19 cellular contexts compared by ENCODE assay signal in genomic region chr3:46612324-46612723, GRCh38. TPM values are rescaled to one million over a fixed set of nuclear protein-coding genes. Genes with fewer than 3 reads are reported as not detected.
DNase-seq lines count a peak whose midpoint lies in the region; ATAC-seq and TF ChIP-seq lines count a peak whose summit lies in the region.
"Had no signal": no experiment of that assay in that cellular context is flagged by ENCODE, and none has a peak within 500 bp of the region (broad histone marks: within the 10 kb centered on the region; RNA-seq: fewer than 3 reads in every experiment).

TSS of gene FAM240A (plus strand) at chr3:46612525. CDS start at chr3:46612684, 159 bp downstream.

- H3F3A ChIP-seq in GM23338 (replicated peaks; ENCODE audit: low read depth) = no peaks in the 10 kb centered on the region

- no peak for TF ChIP-seq CTCF in GM23338 (conservative IDR thresholded peaks at IDR 0.05; ENCODE audit: low read depth in 2 of 2)

- no peak within 1 kb of the TSS for H3K27ac Mint-ChIP-seq in GM23338
- H3K27ac Mint-ChIP-seq: dendritic cell treated with granulocyte-macrophage colony-stimulating factor and Interleukin-4, amounts not matched to agents 40 ng/mL and 50 ng/mL, for 4 days had no signal

- no peaks in the 10 kb centered on the region for H3K36me3 ChIP-seq in GM23338 (ENCODE audit: insufficient read depth)

- H3K27me3 Mint-ChIP-seq in GM23338 (ENCODE audit: insufficient read depth, low read depth, poor library complexity) = peaks cover 8% of the 10 kb centered on the region

- H3K4me3 ChIP-seq in GM23338 = no peak within 1 kb of the TSS
- H3K4me3 ChIP-seq: smooth muscle cell had no signal

- DNase-seq in GM23338 (ENCODE audit: low spot score) (no peak), cerebellar cortex (ENCODE audit: low spot score) (peak; percentile 3), inferior parietal cortex (ENCODE audit: extremely low spot score) (peak; percentile 27), renal cortical epithelial cell (ENCODE audit: low read depth) (peak; percentile 96), DMS53 treated with DMSO at 0.1 percent for 48 hours (lab: John Stamatoyannopoulos, UW; ENCODE audit: unreplicated experiment) (no peak)
- DNase-seq in activated CD4-positive, alpha-beta T cell treated with anti-CD3 and anti-CD28 coated beads for 1 hour = no peak
- DNase-seq: DMS79 treated with DMSO at 0.1 percent for 48 hours; MV-4-11; SIG-M5; stimulated activated naive CD4-positive, alpha-beta T cell treated with Interleukin-2 at 50 U/mL for 16 hours; T-helper 9 cell had no signal

- H2AFZ ChIP-seq in GM23338 = peak within 1 kb of the TSS; percentile 16; the same call in 1 of the 2 replicates

- H3K9me2 ChIP-seq in GM23338 (ENCODE audit: insufficient read depth) = no peaks in the 10 kb centered on the region

- no peak within 1 kb of the TSS for H3K4me3 Mint-ChIP-seq in GM23338
- H3K4me3 Mint-ChIP-seq: dendritic cell treated with granulocyte-macrophage colony-stimulating factor and Interleukin-4, amounts not matched to agents 40 ng/mL and 50 ng/mL, for 4 days had no signal

- H3K4me1 ChIP-seq in GM23338 (ENCODE audit: insufficient read depth) = peaks cover 19% of the 10 kb centered on the region

- H3K9me3 Mint-ChIP-seq in GM23338 = no peaks in the 10 kb centered on the region
- H3K9me3 Mint-ChIP-seq: dendritic cell treated with granulocyte-macrophage colony-stimulating factor and Interleukin-4, amounts not matched to agents 40 ng/mL and 50 ng/mL, for 4 days had no signal

- no peaks in the 10 kb centered on the region for H3K27me3 ChIP-seq in GM23338 (ENCODE audit: insufficient read depth)

- no peaks in the 10 kb centered on the region for H4K20me1 ChIP-seq in GM23338 (replicated peaks; ENCODE audit: insufficient read depth)

- no peak within 1 kb of the TSS for H3K27ac ChIP-seq in GM23338 (ENCODE audit: low read depth)

- ATAC-seq in GM23338 (no peak), GM19397 (IDR thresholded peaks at IDR 0.05; ENCODE audit: unreplicated experiment) (no peak), HG02884 (IDR thresholded peaks at IDR 0.05; ENCODE audit: unreplicated experiment) (no peak)
- ATAC-seq: HCT116 had no signal

- no peak within 1 kb of the TSS for H3K4me2 ChIP-seq in GM23338
- H3K4me2 ChIP-seq: smooth muscle cell had no signal

- H3K79me2 ChIP-seq in GM23338 (replicated peaks; ENCODE audit: insufficient read depth) = no peaks in the 10 kb centered on the region

- H3K36me3 Mint-ChIP-seq in GM23338 (ENCODE audit: low read depth) = no peaks in the 10 kb centered on the region

- H3K4me1 Mint-ChIP-seq in GM23338 = peaks cover 31% of the 10 kb centered on the region

TF ChIP-seq in GM23338, 12 proteins besides CTCF, POLR2A, EP300 and RAD21:
- TF ChIP-seq, protein P1, sequence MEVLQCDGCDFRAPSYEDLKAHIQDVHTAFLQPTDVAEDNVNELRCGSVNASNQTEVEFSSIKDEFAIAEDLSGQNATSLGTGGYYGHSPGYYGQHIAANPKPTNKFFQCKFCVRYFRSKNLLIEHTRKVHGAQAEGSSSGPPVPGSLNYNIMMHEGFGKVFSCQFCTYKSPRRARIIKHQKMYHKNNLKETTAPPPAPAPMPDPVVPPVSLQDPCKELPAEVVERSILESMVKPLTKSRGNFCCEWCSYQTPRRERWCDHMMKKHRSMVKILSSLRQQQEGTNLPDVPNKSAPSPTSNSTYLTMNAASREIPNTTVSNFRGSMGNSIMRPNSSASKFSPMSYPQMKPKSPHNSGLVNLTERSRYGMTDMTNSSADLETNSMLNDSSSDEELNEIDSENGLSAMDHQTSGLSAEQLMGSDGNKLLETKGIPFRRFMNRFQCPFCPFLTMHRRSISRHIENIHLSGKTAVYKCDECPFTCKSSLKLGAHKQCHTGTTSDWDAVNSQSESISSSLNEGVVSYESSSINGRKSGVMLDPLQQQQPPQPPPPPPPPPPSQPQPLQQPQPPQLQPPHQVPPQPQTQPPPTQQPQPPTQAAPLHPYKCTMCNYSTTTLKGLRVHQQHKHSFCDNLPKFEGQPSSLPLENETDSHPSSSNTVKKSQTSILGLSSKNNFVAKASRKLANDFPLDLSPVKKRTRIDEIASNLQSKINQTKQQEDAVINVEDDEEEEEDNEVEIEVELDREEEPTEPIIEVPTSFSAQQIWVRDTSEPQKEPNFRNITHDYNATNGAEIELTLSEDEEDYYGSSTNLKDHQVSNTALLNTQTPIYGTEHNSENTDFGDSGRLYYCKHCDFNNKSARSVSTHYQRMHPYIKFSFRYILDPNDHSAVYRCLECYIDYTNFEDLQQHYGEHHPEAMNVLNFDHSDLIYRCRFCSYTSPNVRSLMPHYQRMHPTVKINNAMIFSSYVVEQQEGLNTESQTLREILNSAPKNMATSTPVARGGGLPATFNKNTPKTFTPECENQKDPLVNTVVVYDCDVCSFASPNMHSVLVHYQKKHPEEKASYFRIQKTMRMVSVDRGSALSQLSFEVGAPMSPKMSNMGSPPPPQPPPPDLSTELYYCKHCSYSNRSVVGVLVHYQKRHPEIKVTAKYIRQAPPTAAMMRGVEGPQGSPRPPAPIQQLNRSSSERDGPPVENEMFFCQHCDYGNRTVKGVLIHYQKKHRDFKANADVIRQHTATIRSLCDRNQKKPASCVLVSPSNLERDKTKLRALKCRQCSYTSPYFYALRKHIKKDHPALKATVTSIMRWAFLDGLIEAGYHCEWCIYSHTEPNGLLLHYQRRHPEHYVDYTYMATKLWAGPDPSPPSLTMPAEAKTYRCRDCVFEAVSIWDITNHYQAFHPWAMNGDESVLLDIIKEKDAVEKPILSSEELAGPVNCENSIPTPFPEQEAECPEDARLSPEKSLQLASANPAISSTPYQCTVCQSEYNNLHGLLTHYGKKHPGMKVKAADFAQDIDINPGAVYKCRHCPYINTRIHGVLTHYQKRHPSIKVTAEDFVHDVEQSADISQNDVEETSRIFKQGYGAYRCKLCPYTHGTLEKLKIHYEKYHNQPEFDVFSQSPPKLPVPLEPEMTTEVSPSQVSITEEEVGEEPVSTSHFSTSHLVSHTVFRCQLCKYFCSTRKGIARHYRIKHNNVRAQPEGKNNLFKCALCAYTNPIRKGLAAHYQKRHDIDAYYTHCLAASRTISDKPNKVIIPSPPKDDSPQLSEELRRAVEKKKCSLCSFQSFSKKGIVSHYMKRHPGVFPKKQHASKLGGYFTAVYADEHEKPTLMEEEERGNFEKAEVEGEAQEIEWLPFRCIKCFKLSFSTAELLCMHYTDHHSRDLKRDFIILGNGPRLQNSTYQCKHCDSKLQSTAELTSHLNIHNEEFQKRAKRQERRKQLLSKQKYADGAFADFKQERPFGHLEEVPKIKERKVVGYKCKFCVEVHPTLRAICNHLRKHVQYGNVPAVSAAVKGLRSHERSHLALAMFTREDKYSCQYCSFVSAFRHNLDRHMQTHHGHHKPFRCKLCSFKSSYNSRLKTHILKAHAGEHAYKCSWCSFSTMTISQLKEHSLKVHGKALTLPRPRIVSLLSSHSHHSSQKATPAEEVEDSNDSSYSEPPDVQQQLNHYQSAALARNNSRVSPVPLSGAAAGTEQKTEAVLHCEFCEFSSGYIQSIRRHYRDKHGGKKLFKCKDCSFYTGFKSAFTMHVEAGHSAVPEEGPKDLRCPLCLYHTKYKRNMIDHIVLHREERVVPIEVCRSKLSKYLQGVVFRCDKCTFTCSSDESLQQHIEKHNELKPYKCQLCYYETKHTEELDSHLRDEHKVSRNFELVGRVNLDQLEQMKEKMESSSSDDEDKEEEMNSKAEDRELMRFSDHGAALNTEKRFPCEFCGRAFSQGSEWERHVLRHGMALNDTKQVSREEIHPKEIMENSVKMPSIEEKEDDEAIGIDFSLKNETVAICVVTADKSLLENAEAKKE (CRISPR knock-in tag; IDR thresholded peaks at IDR 0.05) = no peak
- TF ChIP-seq NANOG (IDR thresholded peaks at IDR 0.05; ENCODE audit: borderline replicate concordance) (no peak), POLR2AphosphoS5 (IDR thresholded peaks at IDR 0.05; ENCODE audit: low read depth) (no peak), EZH2 (IDR thresholded peaks at IDR 0.05; ENCODE audit: low read depth, unreplicated experiment) (no peak), CREB1 (CRISPR knock-in tag; IDR thresholded peaks at IDR 0.05; ENCODE audit: low read depth) (no peak), JUNB (IDR thresholded peaks at IDR 0.05; ENCODE audit: unreplicated experiment) (no peak), ZNF114 (CRISPR knock-in tag; IDR thresholded peaks at IDR 0.05) (no peak), ZNF331 (CRISPR knock-in tag; IDR thresholded peaks at IDR 0.05; ENCODE audit: low read depth) (no peak)
- TF ChIP-seq, protein P2, sequence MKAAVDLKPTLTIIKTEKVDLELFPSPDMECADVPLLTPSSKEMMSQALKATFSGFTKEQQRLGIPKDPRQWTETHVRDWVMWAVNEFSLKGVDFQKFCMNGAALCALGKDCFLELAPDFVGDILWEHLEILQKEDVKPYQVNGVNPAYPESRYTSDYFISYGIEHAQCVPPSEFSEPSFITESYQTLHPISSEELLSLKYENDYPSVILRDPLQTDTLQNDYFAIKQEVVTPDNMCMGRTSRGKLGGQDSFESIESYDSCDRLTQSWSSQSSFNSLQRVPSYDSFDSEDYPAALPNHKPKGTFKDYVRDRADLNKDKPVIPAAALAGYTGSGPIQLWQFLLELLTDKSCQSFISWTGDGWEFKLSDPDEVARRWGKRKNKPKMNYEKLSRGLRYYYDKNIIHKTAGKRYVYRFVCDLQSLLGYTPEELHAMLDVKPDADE (IDR thresholded peaks at IDR 0.05) = no peak

RNA-seq across cellular contexts. Expression of gene FAM240A, which starts in this region (rescaled TPM):
- not detected in 2 replicates for total RNA-seq in GM23338 (2014; rRNA removed; shearing (Covaris generic))
- polyA plus RNA-seq in GM23338 (2016; fragmentation: Nextera tagmentation; extraction: Ambion mirVana) = 0.18 TPM in 1 of 2 replicates, not detected in the other
- not detected in 2 replicates for total RNA-seq in renal cortical epithelial cell
- total RNA-seq: lung microvascular endothelial cell, smooth muscle cell had no signal
- polyA plus RNA-seq: BJ, esophagus, smooth muscle cell had no signal

Comparison
In these comparisons a context has a peak if more than half of its experiments do, and no peak if none do; other contexts are left out.
1. Peak in DNase-seq in renal cortical epithelial cell; RNA of the gene not detected or under 1 TPM.
2. DNase-seq: peak in cerebellar cortex (single experiment) and inferior parietal cortex (single experiment); none in GM23338 (single experiment), DMS53 treated with DMSO at 0.1 percent for 48 hours (single experiment) and activated CD4-positive, alpha-beta T cell treated with anti-CD3 and anti-CD28 coated beads for 1 hour (single experiment).